In genomic region chr15:95018888-95019545, GRCh38 we compare ENCODE assay signal across 13 cellular contexts.
DNase-seq lines count a peak whose midpoint lies in the region; ATAC-seq and TF ChIP-seq lines count a peak whose summit lies in the region.
"Had no signal": no experiment of that assay in that cellular context is flagged by ENCODE, and none has a peak within 500 bp of the region (broad histone marks: within the 10 kb centered on the region; RNA-seq: fewer than 3 reads in every experiment).

No MANE protein-coding gene starts in this region.

- 56 to 68% (median 65%) methylated on average over 6 of the region's 6 CpGs for WGBS in heart left ventricle, 4 donors

- DNase-seq in heart left ventricle (no peak), right atrium auricular region (ENCODE audit: low spot score) (no peak), HT-29 (ENCODE audit: low spot score) (peak; percentile 35), epithelial cell of prostate (ENCODE audit: low read depth, low spot score) (peak; percentile 67), stromal cell of bone marrow (ENCODE audit: low read depth) (peak; percentile 20), putamen (ENCODE audit: low spot score) (no peak), CD1c-positive myeloid dendritic cell (ENCODE audit: extremely low spot score) (no peak)
- DNase-seq: activated CD4-positive, CD25-positive, alpha-beta regulatory T cell treated with anti-CD3 and anti-CD28 coated beads, Interleukin-2, amount 50 U/mL, for 72 hours; dorsolateral prefrontal cortex; stimulated activated naive CD4-positive, alpha-beta T cell had no signal

- H3K27me3 ChIP-seq in heart left ventricle (no peaks in the 10 kb centered on the region), right atrium auricular region (no peaks in the 10 kb centered on the region)
- H3K27me3 ChIP-seq: BLaER1, neutrophil had no signal

- H3K4me1 ChIP-seq in heart left ventricle (peaks cover 0 to 34% (median 22%) of the 10 kb centered on the region in 12 donors), right atrium auricular region (peaks cover 0 to 23% of the 10 kb centered on the region in 2 donors)
- H3K4me1 ChIP-seq: BLaER1 had no signal

- ATAC-seq in heart left ventricle, result peak in 3 of 4 donors; percentile 63 to 78 (median 73)
- ATAC-seq in HG03175 (IDR thresholded peaks at IDR 0.05; ENCODE audit: unreplicated experiment), result no peak

- H3K4me3 ChIP-seq in heart left ventricle (no peak overlapping the region), right atrium auricular region (no peak overlapping the region)
- H3K4me3 ChIP-seq: BLaER1, dorsolateral prefrontal cortex had no signal

- no peak for TF ChIP-seq POLR2A in heart left ventricle (IDR thresholded peaks at IDR 0.05)

- TF ChIP-seq CTCF in heart left ventricle (IDR thresholded peaks at IDR 0.05) (no peak), right atrium auricular region (IDR thresholded peaks at IDR 0.05) (no peak)

- intact Hi-C loops in heart left ventricle (cut with DNase I), result loop anchor here in 2 of 10 donors (1.0 to 10.0 kb wide), 2 partner anchors 175 to 344 kb away; no protein-coding TSS in a partner anchor

- H3K36me3 ChIP-seq in heart left ventricle (no peaks in the 10 kb centered on the region), right atrium auricular region (no peaks in the 10 kb centered on the region)
- H3K36me3 ChIP-seq: BLaER1, neutrophil had no signal

- H3K9me3 ChIP-seq in heart left ventricle (peaks cover 0 to 12% (median 5%) of the 10 kb centered on the region in 12 donors), right atrium auricular region (peaks cover 0 to 11% of the 10 kb centered on the region in 2 donors)
- H3K9me3 ChIP-seq: BLaER1, neutrophil had no signal

- H3K27ac ChIP-seq in heart left ventricle, result peak overlapping the region in 4 of 12 donors; percentile 3 to 24 (median 18)
- H3K27ac ChIP-seq in right atrium auricular region, result no peak overlapping the region
- peak overlapping the region; percentile 54 for H3K27ac ChIP-seq in epithelial cell of prostate
- H3K27ac ChIP-seq: BLaER1, dorsolateral prefrontal cortex, neutrophil had no signal

Comparison
In these comparisons a context has a peak if more than half of its experiments do, and no peak if none do; other contexts are left out.
1. DNase-seq: peak in HT-29 (single experiment), epithelial cell of prostate (single experiment) and stromal cell of bone marrow (single experiment); none in heart left ventricle (0 of 5), right atrium auricular region (single experiment), putamen (single experiment) and CD1c-positive myeloid dendritic cell (single experiment).